Comparison of ENCODE assay signal across 23 cellular contexts in genomic region chr2:177640423-177640822, GRCh38.
A peak's percentile ranks its signal among the peaks of the same experiment; 100 is the strongest.
DNase-seq lines count a peak whose midpoint lies in the region; ATAC-seq, FAIRE-seq and TF ChIP-seq lines count a peak whose summit lies in the region.
"Had no signal": no experiment of that assay in that cellular context is flagged by ENCODE, and none has a peak within 500 bp of the region (broad histone marks: within the 10 kb centered on the region; RNA-seq: fewer than 3 reads in every experiment).

No MANE protein-coding gene starts in this region.

- H3K18ac ChIP-seq in mesenchymal stem cell (ENCODE audit: low read depth in 1 of 2, low read length in 2 of 2), result no peak overlapping the region

- H3K9ac ChIP-seq in DND-41 (ENCODE audit: low read depth, low read length) (no peak overlapping the region), mesenchymal stem cell (ENCODE audit: low read length) (no peak overlapping the region)
- H3K9ac ChIP-seq: BLaER1 had no signal

- H2BK120ac ChIP-seq in mesenchymal stem cell (ENCODE audit: low read depth, low read length), result no peak overlapping the region

- no peak overlapping the region for H2AK5ac ChIP-seq in mesenchymal stem cell (ENCODE audit: low read length, severe bottlenecking)

- peaks cover 18% of the 10 kb centered on the region for H3K36me3 Mint-ChIP-seq in endothelial cell (ENCODE audit: low read depth, unreplicated experiment)
- H3K36me3 Mint-ChIP-seq: CD4-positive, CD25-positive, alpha-beta regulatory T cell; CD8-positive, alpha-beta T cell had no signal

- H3K4ac ChIP-seq in mesenchymal stem cell (ENCODE audit: low read depth in 1 of 2, low read length in 2 of 2), result no peak overlapping the region

- peaks cover 39% of the 10 kb centered on the region for H3K4me1 Mint-ChIP-seq in endothelial cell (ENCODE audit: unreplicated experiment)

- H3K27me3 Mint-ChIP-seq in endothelial cell (ENCODE audit: unreplicated experiment), result peaks cover 10% of the 10 kb centered on the region
- H3K27me3 Mint-ChIP-seq: B cell had no signal

- H4K20me1 ChIP-seq in DND-41 (ENCODE audit: insufficient read depth, low read length), result no peaks in the 10 kb centered on the region
- H4K20me1 ChIP-seq: BLaER1 had no signal

- no peak overlapping the region for H2BK15ac ChIP-seq in mesenchymal stem cell (ENCODE audit: low read depth, poor library complexity, severe bottlenecking)

- no peak overlapping the region for H3K14ac ChIP-seq in mesenchymal stem cell (ENCODE audit: low read length in 2 of 2)

- no peak overlapping the region for H3K4me2 ChIP-seq in DND-41 (ENCODE audit: insufficient read depth, low read length)
- no peak overlapping the region for H3K4me2 ChIP-seq in mesenchymal stem cell (ENCODE audit: low read length, poor library complexity, severe bottlenecking)
- H3K4me2 ChIP-seq: BLaER1 had no signal

- WGBS in mesenchymal stem cell, result 74% methylated on average over 3 of the region's 3 CpGs
- WGBS in small intestine, 3 donors, result 13 to 65% (median 45%) methylated on average over 3 of the region's 3 CpGs

- H3K4me1 ChIP-seq in DND-41 (ENCODE audit: insufficient read depth, low read length), result peaks cover 16% of the 10 kb centered on the region
- no peaks in the 10 kb centered on the region for H3K4me1 ChIP-seq in mesenchymal stem cell (ENCODE audit: control insufficient read depth, insufficient read depth, low read depth, low read length)
- no peaks in the 10 kb centered on the region for H3K4me1 ChIP-seq in small intestine (ENCODE audit: control insufficient read depth in 2 of 2, insufficient read depth in 1 of 2, low read depth in 1 of 2, low read length in 1 of 2)

- peak overlapping the region; percentile 87 for H3K27ac Mint-ChIP-seq in endothelial cell (ENCODE audit: unreplicated experiment)
- H3K27ac Mint-ChIP-seq: B cell; CD4-positive, CD25-positive, alpha-beta regulatory T cell; CD8-positive, alpha-beta T cell had no signal

- H3K4me3 ChIP-seq in DND-41 (ENCODE audit: low read depth in 1 of 2, low read length in 2 of 2) (no peak overlapping the region), mesenchymal stem cell (ENCODE audit: insufficient read depth in 1 of 2, low read depth in 1 of 2, low read length in 2 of 2) (no peak overlapping the region), small intestine (ENCODE audit: low read depth in 1 of 2, low read length in 2 of 2) (no peak overlapping the region)
- H3K4me3 ChIP-seq: BLaER1 had no signal

- TF ChIP-seq CTCF in DND-41 (IDR thresholded peaks at IDR 0.05; ENCODE audit: borderline replicate concordance, extremely low read depth, low read length, poor library complexity, severe bottlenecking), result no peak
- no peak for TF ChIP-seq CTCF in endothelial cell (IDR thresholded peaks at IDR 0.05; ENCODE audit: unreplicated experiment)

- no peak overlapping the region for H4K8ac ChIP-seq in mesenchymal stem cell (ENCODE audit: low read length)

- H3K27me3 ChIP-seq in DND-41 (ENCODE audit: insufficient read depth, low read length, poor library complexity) (no peaks in the 10 kb centered on the region), mesenchymal stem cell (ENCODE audit: control insufficient read depth in 1 of 2, insufficient read depth in 1 of 2, low read length in 2 of 2) (peaks cover 0 to 5% of the 10 kb centered on the region in 2 experiments), small intestine (ENCODE audit: control insufficient read depth in 2 of 2, insufficient read depth in 2 of 2, low read length in 2 of 2) (no peaks in the 10 kb centered on the region)
- H3K27me3 ChIP-seq: BLaER1 had no signal

- no peaks in the 10 kb centered on the region for H3K36me3 ChIP-seq in DND-41 (ENCODE audit: insufficient read depth, low read length)
- H3K36me3 ChIP-seq in mesenchymal stem cell (ENCODE audit: control insufficient read depth in 1 of 2, insufficient read depth in 2 of 2, low read depth in 1 of 2, low read length in 2 of 2), result no peaks in the 10 kb centered on the region
- no peaks in the 10 kb centered on the region for H3K36me3 ChIP-seq in small intestine (ENCODE audit: control insufficient read depth in 2 of 2, insufficient read depth in 2 of 2, low read length in 2 of 2)
- H3K36me3 ChIP-seq: BLaER1 had no signal

- no peak overlapping the region for H2BK5ac ChIP-seq in mesenchymal stem cell (ENCODE audit: low read depth, low read length, poor library complexity, severe bottlenecking)

- H2BK12ac ChIP-seq in mesenchymal stem cell (ENCODE audit: low read length in 2 of 2), result no peak overlapping the region

- DNase-seq in DND-41 (no peak), endothelial cell (ENCODE audit: low spot score) (no peak), mesenchymal stem cell (no peak), small intestine (peak; percentile 78), frontal cortex (ENCODE audit: low spot score in 2 of 2) (no peak), NCI-H345 treated with DMSO at 0.1 percent for 48 hours (lab: John Stamatoyannopoulos, UW; ENCODE audit: unreplicated experiment) (no peak), GOT3 (lab: John Stamatoyannopoulos, UW) (no peak)
- DNase-seq in activated CD8-positive, alpha-beta memory T cell treated with anti-CD3 and anti-CD28 coated beads for 24 hours, result no peak
- DNase-seq: Caco-2; CD4-positive, CD25-positive, alpha-beta regulatory T cell; CD8-positive, alpha-beta T cell; DMS79; GF-D8; H7; HCEC 1CT had no signal

- no peak overlapping the region for H3K4me3 Mint-ChIP-seq in endothelial cell (ENCODE audit: unreplicated experiment)
- H3K4me3 Mint-ChIP-seq: B cell; CD4-positive, CD25-positive, alpha-beta regulatory T cell; CD8-positive, alpha-beta T cell had no signal

- no peaks in the 10 kb centered on the region for H3K9me3 Mint-ChIP-seq in endothelial cell (ENCODE audit: unreplicated experiment)
- H3K9me3 Mint-ChIP-seq: CD8-positive, alpha-beta T cell had no signal

- H2AFZ ChIP-seq in DND-41 (ENCODE audit: low read depth, low read length) (0 out of 2 replicates have a peak overlapping the region, but pooled peaks have one; percentile 27), mesenchymal stem cell (ENCODE audit: low read depth, low read length) (peak overlapping the region; percentile 42)

- H3K79me2 ChIP-seq in DND-41 (ENCODE audit: insufficient read depth, low read length), result no peaks in the 10 kb centered on the region

- FAIRE-seq in small intestine (lab: Jason Lieb, UNC) (no peak), frontal cortex (lab: Jason Lieb, UNC) (no peak)
- FAIRE-seq: A204.1, GM12891, GM18507, H1 had no signal

- H3K27ac ChIP-seq in DND-41 (ENCODE audit: low read length), result no peak overlapping the region
- no peak overlapping the region for H3K27ac ChIP-seq in mesenchymal stem cell (ENCODE audit: low read length, poor library complexity, severe bottlenecking)
- no peak overlapping the region for H3K27ac ChIP-seq in small intestine (ENCODE audit: low read depth in 1 of 2, low read length in 1 of 2)
- H3K27ac ChIP-seq: 22Rv1, BLaER1, C4-2B had no signal

- no peak overlapping the region for H3K23ac ChIP-seq in mesenchymal stem cell (ENCODE audit: low read length in 2 of 2)

- ATAC-seq in DND-41 (ENCODE audit: insufficient read depth, low read depth), result no peak
- ATAC-seq: CD8-positive, alpha-beta T cell had no signal

- H4K91ac ChIP-seq in mesenchymal stem cell (ENCODE audit: low read length), result no peak overlapping the region

- H3K79me1 ChIP-seq in mesenchymal stem cell (replicated peaks; ENCODE audit: low read length, poor library complexity, severe bottlenecking), result no peaks in the 10 kb centered on the region

- H3K9me3 ChIP-seq in DND-41 (ENCODE audit: insufficient read depth, low read length, severe bottlenecking) (peaks cover 2% of the 10 kb centered on the region), mesenchymal stem cell (ENCODE audit: control insufficient read depth, low read length) (no peaks in the 10 kb centered on the region), small intestine (ENCODE audit: control insufficient read depth, low read depth) (no peaks in the 10 kb centered on the region)
- H3K9me3 ChIP-seq: Caco-2 had no signal
